In the genomic region with DNA sequence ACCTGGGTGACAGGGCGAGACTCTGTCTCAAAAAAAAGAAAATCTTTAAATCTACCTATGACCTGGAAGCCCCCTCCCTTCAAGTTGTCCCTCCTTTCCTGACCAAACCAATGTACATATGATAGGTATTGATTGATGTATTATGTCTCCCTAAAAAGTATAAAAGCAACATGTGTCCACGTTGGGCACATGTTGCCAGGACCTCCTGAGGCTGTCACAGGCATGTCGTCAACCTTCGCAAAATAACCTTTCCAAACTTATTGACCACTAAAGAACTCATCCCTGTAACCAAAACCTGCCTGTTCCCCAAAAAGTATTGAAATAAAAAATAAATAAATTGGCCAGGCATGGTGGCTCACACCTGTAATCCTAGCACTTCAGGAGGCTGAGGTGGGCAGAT, we compare ENCODE assay signal across 32 cellular contexts. TPM values are rescaled to one million over a fixed set of nuclear protein-coding genes. Genes with fewer than 3 reads are reported as not detected.
"Had no signal": no experiment of that assay in that cellular context is flagged by ENCODE, and none has a peak within 500 bp of the region (broad histone marks: within the 10 kb centered on the region; RNA-seq: fewer than 3 reads in every experiment).

No MANE protein-coding gene starts in this region.

- H3K4me3 ChIP-seq: ascending aorta, body of pancreas, coronary artery, Peyer's patch, SJSA1 had no signal

- H3K27ac ChIP-seq: ascending aorta, body of pancreas, coronary artery, KMS-11, SJSA1 had no signal

- H3K27ac Mint-ChIP-seq: activated B cell treated with CpG ODN at 0.5 μM for 24 hours had no signal

- H3K27me3 Mint-ChIP-seq: activated B cell treated with CpG ODN at 0.5 μM for 24 hours; activated CD4-positive, alpha-beta T cell treated with anti-CD3 and anti-CD28 coated beads, Interleukin-2, amount 10 ng/mL, durations not matched to agents 24 days and 14 days had no signal

- H3K9me3 ChIP-seq: ascending aorta, body of pancreas, Peyer's patch, SJSA1 had no signal

- H3K9me3 Mint-ChIP-seq: activated B cell treated with CpG ODN at 0.5 μM for 24 hours; activated CD4-positive, alpha-beta T cell treated with anti-CD3 and anti-CD28 coated beads, Interleukin-2, amount 10 ng/mL, durations not matched to agents 24 days and 14 days; T-helper 1 cell treated with Interleukin-12 subunit alpha and Interleukin-12 subunit beta and Interleukin-4 antibody, amounts not matched to agents 30 μg/mL and 1 μg/mL, for 36 hours had no signal

- H3K27me3 ChIP-seq: ascending aorta, body of pancreas, Peyer's patch, SJSA1 had no signal

- ATAC-seq: body of pancreas, SK-N-SH treated with all-trans-retinoic acid at 6 μM for 48 hours had no signal

- H3K4me3 Mint-ChIP-seq: activated B cell treated with CpG ODN at 0.5 μM for 24 hours had no signal

- DNase-seq: activated B cell treated with CpG ODN at 0.5 μM for 24 hours; activated CD4-positive, alpha-beta T cell treated with anti-CD3 and anti-CD28 coated beads for 1 hour; activated CD4-positive, alpha-beta T cell treated with anti-CD3 and anti-CD28 coated beads, Interleukin-2, amount 10 ng/mL, durations not matched to agents 24 days and 14 days; activated effector memory CD4-positive, alpha-beta T cell treated with Interleukin-2 at 50 U/mL for 16 hours; activated naive CD4-positive, alpha-beta T cell; activated T-cell treated with anti-CD3 and anti-CD28 coated beads for 4 hours; amniotic stem cell; body of pancreas; central memory CD4-positive, alpha-beta T cell; NCI-H1092; NCI-H1417; NCI-H2029; NCI-H2107; NCI-H2171 treated with DMSO at 0.1 percent for 48 hours; NCI-H226; NCI-H510A; NCI-H526 treated with DMSO at 0.1 percent for 48 hours; NCI-H82; NK-92 treated with Interleukin-12 subunit alpha and Interleukin-12 subunit beta, amount 100 ng/mL, for 24 hours; Peyer's patch; Right ventricle myocardium superior; SW 1271; T-helper 9 cell had no signal

- H3K36me3 ChIP-seq: ascending aorta had no signal

RNA-seq across cellular contexts. Expression of a gene that starts 5.7 kb away (rescaled TPM):
- total RNA-seq: ascending aorta, body of pancreas, bronchial epithelial cell, chondrocyte, MCF 10A, Peyer's patch, Right ventricle myocardium superior, SJSA1 had no signal
